Comparison of ENCODE assay signal across 7 cellular contexts in the genomic region with DNA sequence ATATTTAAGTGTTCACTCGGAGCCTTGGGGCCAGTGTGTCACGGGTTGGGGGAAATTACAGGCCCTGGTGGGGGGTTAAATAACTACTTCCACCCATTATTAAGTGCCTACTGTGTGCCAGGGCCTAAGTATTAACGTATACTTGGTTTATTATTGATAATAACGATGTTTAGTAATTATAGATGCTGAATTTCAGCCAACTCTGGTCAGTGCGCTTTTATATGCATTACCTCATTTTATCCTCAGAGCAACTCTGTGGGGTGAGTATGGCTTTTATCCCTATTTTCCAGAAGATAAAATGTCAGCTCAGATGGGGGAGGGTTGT. TPM values are rescaled to one million over a fixed set of nuclear protein-coding genes. Genes with fewer than 3 reads are reported as not detected.
A peak's percentile ranks its signal among the peaks of the same experiment; 100 is the strongest.
DNase-seq lines count a peak whose midpoint lies in the region; ATAC-seq and TF ChIP-seq lines count a peak whose summit lies in the region.

No MANE protein-coding gene starts in this region.

- DNase-seq in HL-60 (ENCODE audit: low read depth in 1 of 2, low spot score in 1 of 2) (no peak), iPS-NIHi7 (ENCODE audit: extremely low spot score) (peak; percentile 0), GOT3 (lab: John Stamatoyannopoulos, UW) (no peak), omental fat pad (ENCODE audit: low spot score) (no peak), mucosa of gallbladder (ENCODE audit: low spot score) (no peak)
- DNase-seq in activated T-helper 2 cell treated with anti-CD3 and anti-CD28 coated beads, Interferon-gamma antibody, Interleukin-2, Interleukin-4, amounts not matched to agents 10 μg/mL and 5 μg/mL and 100 μg/mL, durations not matched to agents 14 hours and 24 hours and 36 hours (ENCODE audit: low spot score): no peak

- TF ChIP-seq CTCF in HL-60 (IDR thresholded peaks at IDR 0.05; ENCODE audit: insufficient read depth, low read length) (no peak), omental fat pad (IDR thresholded peaks at IDR 0.05) (no peak)

- H3K4me1 Mint-ChIP-seq in activated T-helper 2 cell treated with anti-CD3 and anti-CD28 coated beads, Interferon-gamma antibody, Interleukin-2, Interleukin-4, amounts not matched to agents 10 μg/mL and 5 μg/mL and 100 μg/mL, durations not matched to agents 14 hours and 24 hours and 36 hours (ENCODE audit: low read depth): peaks cover 21% of the 10 kb centered on the region
- H3K4me1 Mint-ChIP-seq in stimulated activated memory B cell treated with anti-CD40 and anti-IgM and Interleukin-4, amounts not matched to agents 10 μg/mL and 1 μg/mL and 100 μg/mL, for 72 hours: peaks cover 14% of the 10 kb centered on the region

- peak overlapping the region; percentile 64 for H3K4me3 Mint-ChIP-seq in activated T-helper 2 cell treated with anti-CD3 and anti-CD28 coated beads, Interferon-gamma antibody, Interleukin-2, Interleukin-4, amounts not matched to agents 10 μg/mL and 5 μg/mL and 100 μg/mL, durations not matched to agents 14 hours and 24 hours and 36 hours (ENCODE audit: low read depth)
- H3K4me3 Mint-ChIP-seq in stimulated activated memory B cell treated with anti-CD40 and anti-IgM and Interleukin-4, amounts not matched to agents 10 μg/mL and 1 μg/mL and 100 μg/mL, for 72 hours: peak overlapping the region; percentile 67

- H3K27me3 ChIP-seq in HL-60 (ENCODE audit: insufficient read depth, poor library complexity, severe bottlenecking): peaks cover 41% of the 10 kb centered on the region

- intact Hi-C loops in activated T-helper 2 cell treated with anti-CD3 and anti-CD28 coated beads, Interferon-gamma antibody, Interleukin-2, Interleukin-4, amounts not matched to agents 10 μg/mL and 5 μg/mL and 100 μg/mL, durations not matched to agents 14 hours and 24 hours and 36 hours (cut with micrococcal nuclease): loop anchor here (1.0 to 2.0 kb wide), 3 partner anchors 43 to 101 kb away; partner anchors contain the start of genes SFXN5 and SMYD5

- no peak for ATAC-seq in stimulated activated memory B cell treated with anti-CD40 and anti-IgM and Interleukin-4, amounts not matched to agents 10 μg/mL and 1 μg/mL and 100 μg/mL, for 72 hours
- no peak for ATAC-seq in omental fat pad (ENCODE audit: low FRiP score)

- peaks cover 20% of the 10 kb centered on the region for H3K27me3 Mint-ChIP-seq in activated T-helper 2 cell treated with anti-CD3 and anti-CD28 coated beads, Interferon-gamma antibody, Interleukin-2, Interleukin-4, amounts not matched to agents 10 μg/mL and 5 μg/mL and 100 μg/mL, durations not matched to agents 14 hours and 24 hours and 36 hours (ENCODE audit: low read depth)
- H3K27me3 Mint-ChIP-seq in stimulated activated memory B cell treated with anti-CD40 and anti-IgM and Interleukin-4, amounts not matched to agents 10 μg/mL and 1 μg/mL and 100 μg/mL, for 72 hours: no peaks in the 10 kb centered on the region

- H3K9me3 Mint-ChIP-seq in activated T-helper 2 cell treated with anti-CD3 and anti-CD28 coated beads, Interferon-gamma antibody, Interleukin-2, Interleukin-4, amounts not matched to agents 10 μg/mL and 5 μg/mL and 100 μg/mL, durations not matched to agents 14 hours and 24 hours and 36 hours: no peaks in the 10 kb centered on the region
- H3K9me3 Mint-ChIP-seq in stimulated activated memory B cell treated with anti-CD40 and anti-IgM and Interleukin-4, amounts not matched to agents 10 μg/mL and 1 μg/mL and 100 μg/mL, for 72 hours: no peaks in the 10 kb centered on the region

- peak overlapping the region; percentile 58 for H3K4me3 ChIP-seq in HL-60 (replicated peaks; ENCODE audit: insufficient read depth, low read length)

- no peak overlapping the region for H3K27ac ChIP-seq in HL-60 (replicated peaks)

- no peaks in the 10 kb centered on the region for H3K36me3 Mint-ChIP-seq in activated T-helper 2 cell treated with anti-CD3 and anti-CD28 coated beads, Interferon-gamma antibody, Interleukin-2, Interleukin-4, amounts not matched to agents 10 μg/mL and 5 μg/mL and 100 μg/mL, durations not matched to agents 14 hours and 24 hours and 36 hours (ENCODE audit: low read depth)
- H3K36me3 Mint-ChIP-seq in stimulated activated memory B cell treated with anti-CD40 and anti-IgM and Interleukin-4, amounts not matched to agents 10 μg/mL and 1 μg/mL and 100 μg/mL, for 72 hours: no peaks in the 10 kb centered on the region

- no peak overlapping the region for H3K27ac Mint-ChIP-seq in activated T-helper 2 cell treated with anti-CD3 and anti-CD28 coated beads, Interferon-gamma antibody, Interleukin-2, Interleukin-4, amounts not matched to agents 10 μg/mL and 5 μg/mL and 100 μg/mL, durations not matched to agents 14 hours and 24 hours and 36 hours
- no peak overlapping the region for H3K27ac Mint-ChIP-seq in stimulated activated memory B cell treated with anti-CD40 and anti-IgM and Interleukin-4, amounts not matched to agents 10 μg/mL and 1 μg/mL and 100 μg/mL, for 72 hours

RNA-seq across cellular contexts. Expression of gene RAB11FIP5, which starts 0.8 kb away (rescaled TPM):
- total RNA-seq in activated T-helper 2 cell treated with anti-CD3 and anti-CD28 coated beads, Interferon-gamma antibody, Interleukin-2, Interleukin-4, amounts not matched to agents 10 μg/mL and 5 μg/mL and 100 μg/mL, durations not matched to agents 14 hours and 24 hours and 36 hours: 10.7 and 11.7 TPM in 2 replicates
- total RNA-seq in omental fat pad (10 to 100 TPM; 16.6 to 40.1 (median 20.7) TPM), mucosa of gallbladder (63.0 TPM)

RNA-seq across cellular contexts. Expression of gene SFXN5, which starts 42.1 kb away (rescaled TPM):
- total RNA-seq in activated T-helper 2 cell treated with anti-CD3 and anti-CD28 coated beads, Interferon-gamma antibody, Interleukin-2, Interleukin-4, amounts not matched to agents 10 μg/mL and 5 μg/mL and 100 μg/mL, durations not matched to agents 14 hours and 24 hours and 36 hours: 18.4 and 18.5 TPM in 2 replicates
- total RNA-seq in omental fat pad (10 to 100 TPM in 2 of 4 donors, 1 to 10 TPM in 2; 5.1 to 15.6 (median 9.4) TPM), mucosa of gallbladder (21.9 TPM)
